Comparison of ENCODE assay signal across 8 cellular contexts in the genomic region with DNA sequence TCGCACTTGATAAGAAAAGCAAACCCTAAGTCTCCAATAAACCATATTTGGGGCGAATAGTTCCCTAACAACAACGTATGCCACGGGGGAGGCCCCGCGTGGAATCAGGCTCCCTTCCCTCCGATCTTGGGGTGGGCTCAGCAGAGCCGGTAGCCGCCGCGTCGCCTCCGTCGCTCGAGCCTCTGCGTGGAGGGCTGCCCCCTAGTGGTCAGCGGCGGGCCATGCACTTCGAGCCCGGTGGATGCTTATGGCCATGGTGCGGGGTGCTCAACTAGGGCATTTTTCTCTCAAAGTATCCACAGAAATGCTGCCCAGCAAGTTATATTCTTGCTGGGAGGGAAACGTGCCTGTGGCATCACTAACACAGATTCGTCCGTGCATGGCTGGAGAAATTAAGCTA.
DNase-seq lines count a peak whose midpoint lies in the region; ATAC-seq and TF ChIP-seq lines count a peak whose summit lies in the region.
"Not testable (repeated sequence)": the region's sequence is repeated elsewhere in the genome, so short reads cannot be mapped to it uniquely, and the experiment has no call there.

No MANE protein-coding gene starts in this region.

- not testable (repeated sequence) for H3K27me3 ChIP-seq in prostate gland (replicated peaks; ENCODE audit: insufficient read depth)

- TF ChIP-seq CTCF in GM12872 (IDR thresholded peaks at IDR 0.05; ENCODE audit: insufficient read depth, low read depth, low read length) (peak; percentile 43; the same call in 2 of the 3 replicates), prostate gland (IDR thresholded peaks at IDR 0.05) (peak in 2 of 4 experiments; percentile 59 to 70)
- not testable (repeated sequence) for TF ChIP-seq CTCF in activated B cell treated with CpG ODN at 0.5 μM for 24 hours (IDR thresholded peaks at IDR 0.05)

- DNase-seq in activated B cell treated with CpG ODN at 0.5 μM for 24 hours = peak; percentile 96
- peak; percentile 94 to 99 for DNase-seq in activated naive CD4-positive, alpha-beta T cell treated with anti-CD3 and anti-CD28 coated beads, Interleukin-2, amount 50 U/mL, for 72 hours (ENCODE audit: low spot score in 2 of 2)
- peak; percentile 97 for DNase-seq in Right ventricle myocardium inferior (ENCODE audit: missing footprints)
- DNase-seq in prostate gland (ENCODE audit: low spot score) = peak; percentile 86
- peak; percentile 91 for DNase-seq in stimulated activated naive B cell treated with anti-CD40 and anti-IgM and Interleukin-4, amounts not matched to agents 10 μg/mL and 1 μg/mL and 100 μg/mL, for 72 hours

- CTCF ChIA-PET in activated B cell treated with CpG ODN at 0.5 μM for 24 hours (lab: Charles Lee) = not testable (repeated sequence)

- H3K27me3 Mint-ChIP-seq in activated B cell treated with CpG ODN at 0.5 μM for 24 hours; stimulated activated naive B cell treated with anti-CD40 and anti-IgM and Interleukin-4, amounts not matched to agents 10 μg/mL and 1 μg/mL and 100 μg/mL, for 72 hours: not testable (repeated sequence)

- ATAC-seq in GM21528 (IDR thresholded peaks at IDR 0.05; ENCODE audit: low FRiP score, unreplicated experiment) (peak; percentile 75), HG03354 (IDR thresholded peaks at IDR 0.05; ENCODE audit: poor library complexity, severe bottlenecking, unreplicated experiment) (peak; percentile 69), activated B cell treated with CpG ODN at 0.5 μM for 24 hours (ENCODE audit: low read depth) (peak; percentile 56), Right ventricle myocardium inferior (peak; percentile 90)
- peak; percentile 56 to 59 for ATAC-seq in activated naive CD4-positive, alpha-beta T cell treated with anti-CD3 and anti-CD28 coated beads, Interleukin-2, amount 50 U/mL, for 72 hours
- ATAC-seq in stimulated activated naive B cell treated with anti-CD40 and anti-IgM and Interleukin-4, amounts not matched to agents 10 μg/mL and 1 μg/mL and 100 μg/mL, for 72 hours (replicated peaks) = peak; percentile 70 to 71

- intact Hi-C loops in activated B cell treated with CpG ODN at 0.5 μM for 24 hours (cut with micrococcal nuclease); Right ventricle myocardium inferior (cut with DNase I); prostate gland (cut with DNase I): not testable (repeated sequence)

- not testable (repeated sequence) for H3K27ac ChIP-seq in prostate gland

- not testable (repeated sequence) for H3K27ac Mint-ChIP-seq in activated B cell treated with CpG ODN at 0.5 μM for 24 hours; activated naive CD4-positive, alpha-beta T cell treated with anti-CD3 and anti-CD28 coated beads, Interleukin-2, amount 50 U/mL, for 72 hours; stimulated activated naive B cell treated with anti-CD40 and anti-IgM and Interleukin-4, amounts not matched to agents 10 μg/mL and 1 μg/mL and 100 μg/mL, for 72 hours

- not testable (repeated sequence) for H3K4me1 ChIP-seq in prostate gland (replicated peaks)

- H3K36me3 Mint-ChIP-seq in activated B cell treated with CpG ODN at 0.5 μM for 24 hours (ENCODE audit: low read depth); activated naive CD4-positive, alpha-beta T cell treated with anti-CD3 and anti-CD28 coated beads, Interleukin-2, amount 50 U/mL, for 72 hours; stimulated activated naive B cell treated with anti-CD40 and anti-IgM and Interleukin-4, amounts not matched to agents 10 μg/mL and 1 μg/mL and 100 μg/mL, for 72 hours: not testable (repeated sequence)

- H3K9me3 Mint-ChIP-seq in activated B cell treated with CpG ODN at 0.5 μM for 24 hours; activated naive CD4-positive, alpha-beta T cell treated with anti-CD3 and anti-CD28 coated beads, Interleukin-2, amount 50 U/mL, for 72 hours; stimulated activated naive B cell treated with anti-CD40 and anti-IgM and Interleukin-4, amounts not matched to agents 10 μg/mL and 1 μg/mL and 100 μg/mL, for 72 hours: not testable (repeated sequence)

- H3K4me1 Mint-ChIP-seq in activated B cell treated with CpG ODN at 0.5 μM for 24 hours; stimulated activated naive B cell treated with anti-CD40 and anti-IgM and Interleukin-4, amounts not matched to agents 10 μg/mL and 1 μg/mL and 100 μg/mL, for 72 hours: not testable (repeated sequence)

- peak overlapping the region; percentile 48 for H3K4me3 Mint-ChIP-seq in activated B cell treated with CpG ODN at 0.5 μM for 24 hours
- H3K4me3 Mint-ChIP-seq in stimulated activated naive B cell treated with anti-CD40 and anti-IgM and Interleukin-4, amounts not matched to agents 10 μg/mL and 1 μg/mL and 100 μg/mL, for 72 hours = peak overlapping the region in 1 of 2 donors; percentile 41

- not testable (repeated sequence) for TF ChIP-seq POLR2A in prostate gland (IDR thresholded peaks at IDR 0.05)

- POLR2A ChIA-PET in activated B cell treated with CpG ODN at 0.5 μM for 24 hours (lab: Charles Lee) = not testable (repeated sequence)

- H3K9me3 ChIP-seq in prostate gland = not testable (repeated sequence)

- 0% methylated on average over 11 of the region's 24 CpGs for WGBS in prostate gland

- H3K36me3 ChIP-seq in prostate gland = not testable (repeated sequence)

- H3K4me3 ChIP-seq in prostate gland = peak overlapping the region; percentile 20 to 27
